ENCODE assay signal across 8 cellular contexts in the genomic region with DNA sequence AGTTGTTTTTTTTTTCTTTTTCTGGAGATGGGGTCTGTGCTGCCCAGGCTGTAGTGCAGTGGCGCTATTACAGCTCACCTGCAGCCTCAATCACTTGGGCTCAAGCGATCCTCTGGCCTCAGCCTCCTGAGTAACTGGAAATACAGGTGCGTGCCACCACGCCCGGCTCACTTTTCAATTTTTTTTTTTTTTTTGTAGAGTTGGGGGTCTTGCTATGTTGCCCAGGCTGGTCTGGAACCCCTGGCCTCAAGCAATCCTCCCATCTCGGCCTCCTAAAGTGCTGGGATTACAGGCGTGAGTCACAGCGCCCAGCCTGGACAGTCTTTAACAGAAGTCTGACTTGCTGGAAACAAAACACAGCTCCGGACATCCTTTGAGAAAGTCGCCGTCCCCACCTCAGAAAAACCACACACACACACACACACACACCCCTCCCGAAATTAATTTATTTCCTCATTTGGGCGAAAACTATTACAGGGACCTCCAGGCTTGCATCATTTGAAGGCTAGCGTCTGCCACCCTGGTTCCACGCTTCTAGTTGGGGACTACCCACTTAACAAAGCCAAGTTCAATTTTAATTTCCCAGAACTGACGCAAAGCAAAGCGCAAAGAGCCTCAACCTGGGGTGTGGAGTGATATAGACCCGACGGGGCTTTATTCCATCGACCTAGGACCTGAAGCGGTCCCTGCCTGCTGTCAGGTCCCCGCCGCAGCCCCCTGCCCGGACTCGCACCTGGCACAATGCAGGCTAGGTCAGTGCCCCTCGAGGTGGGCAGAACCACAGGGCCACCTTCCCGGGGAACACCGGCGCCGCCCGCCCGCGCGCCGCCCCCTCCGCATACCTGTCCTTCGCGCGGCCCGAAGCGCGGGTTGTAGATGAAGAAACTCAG. TPM values are rescaled to one million over a fixed set of nuclear protein-coding genes. Genes with fewer than 3 reads are reported as not detected.
DNase-seq lines count a peak whose midpoint lies in the region; ATAC-seq and TF ChIP-seq lines count a peak whose summit lies in the region.
"Not testable (repeated sequence)": the region's sequence is repeated elsewhere in the genome, so short reads cannot be mapped to it uniquely, and the experiment has no call there.

No MANE protein-coding gene starts in this region.

- peak; percentile 55 for ATAC-seq in CD4-positive, alpha-beta T cell (ENCODE audit: poor library complexity)
- ATAC-seq in GM19438 (IDR thresholded peaks at IDR 0.05; ENCODE audit: low read depth, unreplicated experiment) (peak; percentile 38), HG02798 (IDR thresholded peaks at IDR 0.05; ENCODE audit: poor library complexity, unreplicated experiment) (peak; percentile 67), lower lobe of right lung (peak; percentile 65 to 76)
- peak; percentile 62 to 67 for ATAC-seq in stimulated activated naive B cell treated with anti-CD40 and anti-IgM and Interleukin-4, amounts not matched to agents 10 μg/mL and 1 μg/mL and 100 μg/mL, for 72 hours (replicated peaks)

- peaks cover 22% of the 10 kb centered on the region for H3K36me3 ChIP-seq in lower lobe of right lung

- DNase-seq in CD4-positive, alpha-beta T cell; activated CD4-positive, alpha-beta T cell treated with anti-CD3 and anti-CD28 coated beads, Interleukin-2, amount 10 ng/mL, durations not matched to agents 7 days and 5 days; dorsolateral prefrontal cortex; lower lobe of right lung; stimulated activated naive B cell treated with anti-CD40 and anti-IgM and Interleukin-4, amounts not matched to agents 10 μg/mL and 1 μg/mL and 100 μg/mL, for 72 hours: not testable (repeated sequence)
- peak in 1 of 2 experiments; percentile 35 for DNase-seq in HL-60 (ENCODE audit: low read depth in 1 of 2, low spot score in 1 of 2)

- intact Hi-C loops in CD4-positive, alpha-beta T cell (cut with DNase I, micrococcal nuclease); dorsolateral prefrontal cortex (cut with DNase I); lower lobe of right lung (cut with DNase I): not testable (repeated sequence)

- peak overlapping the region; percentile 85 for H3K27ac Mint-ChIP-seq in CD4-positive, alpha-beta T cell
- not testable (repeated sequence) for H3K27ac Mint-ChIP-seq in activated CD4-positive, alpha-beta T cell treated with anti-CD3 and anti-CD28 coated beads, Interleukin-2, amount 10 ng/mL, durations not matched to agents 7 days and 5 days
- peak overlapping the region; percentile 10 for H3K27ac Mint-ChIP-seq in stimulated activated naive B cell treated with anti-CD40 and anti-IgM and Interleukin-4, amounts not matched to agents 10 μg/mL and 1 μg/mL and 100 μg/mL, for 72 hours

- not testable (repeated sequence) for H3K9me3 ChIP-seq in CD4-positive, alpha-beta T cell (ENCODE audit: control insufficient read depth, low read length); lower lobe of right lung

- H3K27me3 Mint-ChIP-seq in CD4-positive, alpha-beta T cell; activated CD4-positive, alpha-beta T cell treated with anti-CD3 and anti-CD28 coated beads, Interleukin-2, amount 10 ng/mL, durations not matched to agents 7 days and 5 days; stimulated activated naive B cell treated with anti-CD40 and anti-IgM and Interleukin-4, amounts not matched to agents 10 μg/mL and 1 μg/mL and 100 μg/mL, for 72 hours: not testable (repeated sequence)

- not testable (repeated sequence) for H3K27me3 ChIP-seq in CD4-positive, alpha-beta T cell (ENCODE audit: control insufficient read depth, insufficient read depth, low read length); HL-60 (ENCODE audit: insufficient read depth, poor library complexity, severe bottlenecking); dorsolateral prefrontal cortex; lower lobe of right lung (ENCODE audit: low read depth)

- H3K4me1 ChIP-seq in lower lobe of right lung: not testable (repeated sequence)

- POLR2A ChIA-PET in CD4-positive, alpha-beta T cell (lab: Charles Lee); activated CD4-positive, alpha-beta T cell treated with anti-CD3 and anti-CD28 coated beads, Interleukin-2, amount 10 ng/mL, durations not matched to agents 7 days and 5 days (lab: Charles Lee): not testable (repeated sequence)

- not testable (repeated sequence) for H3K4me1 Mint-ChIP-seq in CD4-positive, alpha-beta T cell (ENCODE audit: low read depth); stimulated activated naive B cell treated with anti-CD40 and anti-IgM and Interleukin-4, amounts not matched to agents 10 μg/mL and 1 μg/mL and 100 μg/mL, for 72 hours
- H3K4me1 Mint-ChIP-seq in activated CD4-positive, alpha-beta T cell treated with anti-CD3 and anti-CD28 coated beads, Interleukin-2, amount 10 ng/mL, durations not matched to agents 7 days and 5 days: peaks cover 12% of the 10 kb centered on the region

- CTCF ChIA-PET in CD4-positive, alpha-beta T cell (lab: Charles Lee); activated CD4-positive, alpha-beta T cell treated with anti-CD3 and anti-CD28 coated beads, Interleukin-2, amount 10 ng/mL, durations not matched to agents 7 days and 5 days (lab: Charles Lee): not testable (repeated sequence)

- H3K9me3 Mint-ChIP-seq in CD4-positive, alpha-beta T cell; activated CD4-positive, alpha-beta T cell treated with anti-CD3 and anti-CD28 coated beads, Interleukin-2, amount 10 ng/mL, durations not matched to agents 7 days and 5 days; stimulated activated naive B cell treated with anti-CD40 and anti-IgM and Interleukin-4, amounts not matched to agents 10 μg/mL and 1 μg/mL and 100 μg/mL, for 72 hours: not testable (repeated sequence)

- H3K4me3 ChIP-seq in HL-60 (replicated peaks; ENCODE audit: insufficient read depth, low read length) (peak overlapping the region; percentile 35), dorsolateral prefrontal cortex (peak overlapping the region in 54 of 59 donors; percentile 19 to 90 (median 70)), lower lobe of right lung (peak overlapping the region; percentile 62)

- not testable (repeated sequence) for H3K27ac ChIP-seq in CD4-positive, alpha-beta T cell (ENCODE audit: low read depth, low read length); HL-60 (replicated peaks)
- H3K27ac ChIP-seq in dorsolateral prefrontal cortex: peak overlapping the region in 1 of 59 donors; percentile 84
- H3K27ac ChIP-seq in lower lobe of right lung: peak overlapping the region; percentile 77

- not testable (repeated sequence) for H3K36me3 Mint-ChIP-seq in CD4-positive, alpha-beta T cell (ENCODE audit: low read depth)
- H3K36me3 Mint-ChIP-seq in activated CD4-positive, alpha-beta T cell treated with anti-CD3 and anti-CD28 coated beads, Interleukin-2, amount 10 ng/mL, durations not matched to agents 7 days and 5 days (ENCODE audit: low read depth): peaks cover 15% of the 10 kb centered on the region
- H3K36me3 Mint-ChIP-seq in stimulated activated naive B cell treated with anti-CD40 and anti-IgM and Interleukin-4, amounts not matched to agents 10 μg/mL and 1 μg/mL and 100 μg/mL, for 72 hours: peaks cover 9 to 11% of the 10 kb centered on the region in 2 donors

- not testable (repeated sequence) for H3K4me3 Mint-ChIP-seq in CD4-positive, alpha-beta T cell
- peak overlapping the region; percentile 63 for H3K4me3 Mint-ChIP-seq in activated CD4-positive, alpha-beta T cell treated with anti-CD3 and anti-CD28 coated beads, Interleukin-2, amount 10 ng/mL, durations not matched to agents 7 days and 5 days
- peak overlapping the region; percentile 78 to 80 for H3K4me3 Mint-ChIP-seq in stimulated activated naive B cell treated with anti-CD40 and anti-IgM and Interleukin-4, amounts not matched to agents 10 μg/mL and 1 μg/mL and 100 μg/mL, for 72 hours

- TF ChIP-seq CTCF in CD4-positive, alpha-beta T cell (IDR thresholded peaks at IDR 0.05); HL-60 (IDR thresholded peaks at IDR 0.05; ENCODE audit: insufficient read depth, low read length); dorsolateral prefrontal cortex (IDR thresholded peaks at IDR 0.05 in 54 of 56, conservative IDR thresholded peaks at IDR 0.05 in 2 of 56; ENCODE audit: low read depth in 1 of 56, partially characterized antibody in 56 of 56); lower lobe of right lung (IDR thresholded peaks at IDR 0.05): not testable (repeated sequence)

RNA-seq across cellular contexts. Expression of a gene that starts 0.6 kb away (rescaled TPM):
- 10 to 100 TPM; 73.5 to 84.5 TPM for total RNA-seq in CD4-positive, alpha-beta T cell
- total RNA-seq in activated CD4-positive, alpha-beta T cell treated with anti-CD3 and anti-CD28 coated beads, Interleukin-2, amount 10 ng/mL, durations not matched to agents 7 days and 5 days: 10 to 100 TPM; 61.3 to 70.0 TPM
- total RNA-seq in dorsolateral prefrontal cortex (100 to 1,000 TPM in 19 of 120 experiments, 10 to 100 TPM in 101; 41.0 to 129 (median 82.3) TPM), lower lobe of right lung (62.7 TPM)
